Comparison of ENCODE assay signal across 2 cellular contexts in the genomic region with DNA sequence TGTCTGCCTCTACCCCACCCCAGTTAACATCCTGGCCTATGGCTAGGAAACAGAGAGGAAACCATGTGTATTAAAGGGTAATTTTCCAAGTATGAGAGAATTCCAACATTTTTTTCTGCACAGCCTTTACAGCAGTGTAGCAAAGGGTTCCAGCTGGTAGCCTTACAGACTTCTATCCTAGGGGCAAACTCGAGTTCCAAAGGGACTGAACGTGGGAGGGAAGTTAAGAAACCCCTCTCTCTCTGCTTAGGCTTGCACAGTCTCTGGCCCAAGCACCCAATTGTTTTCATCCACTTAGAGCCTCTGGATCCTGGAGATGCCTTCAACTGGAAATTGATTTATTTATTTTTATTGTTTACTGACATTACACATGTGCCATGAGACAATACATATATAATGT.
TF ChIP-seq lines count a peak whose summit lies in the region.

No MANE protein-coding gene starts in this region.

TF ChIP-seq in A549, 52 proteins besides CTCF, POLR2A, EP300 and RAD21 (continued from another document):
- TF ChIP-seq, protein P1, sequence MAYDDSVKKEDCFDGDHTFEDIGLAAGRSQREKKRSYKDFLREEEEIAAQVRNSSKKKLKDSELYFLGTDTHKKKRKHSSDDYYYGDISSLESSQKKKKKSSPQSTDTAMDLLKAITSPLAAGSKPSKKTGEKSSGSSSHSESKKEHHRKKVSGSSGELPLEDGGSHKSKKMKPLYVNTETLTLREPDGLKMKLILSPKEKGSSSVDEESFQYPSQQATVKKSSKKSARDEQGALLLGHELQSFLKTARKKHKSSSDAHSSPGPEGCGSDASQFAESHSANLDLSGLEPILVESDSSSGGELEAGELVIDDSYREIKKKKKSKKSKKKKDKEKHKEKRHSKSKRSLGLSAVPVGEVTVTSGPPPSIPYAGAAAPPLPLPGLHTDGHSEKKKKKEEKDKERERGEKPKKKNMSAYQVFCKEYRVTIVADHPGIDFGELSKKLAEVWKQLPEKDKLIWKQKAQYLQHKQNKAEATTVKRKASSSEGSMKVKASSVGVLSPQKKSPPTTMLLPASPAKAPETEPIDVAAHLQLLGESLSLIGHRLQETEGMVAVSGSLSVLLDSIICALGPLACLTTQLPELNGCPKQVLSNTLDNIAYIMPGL (CRISPR knock-in tag; IDR thresholded peaks at IDR 0.05; ENCODE audit: borderline replicate concordance): no peak
- TF ChIP-seq, protein P2, sequence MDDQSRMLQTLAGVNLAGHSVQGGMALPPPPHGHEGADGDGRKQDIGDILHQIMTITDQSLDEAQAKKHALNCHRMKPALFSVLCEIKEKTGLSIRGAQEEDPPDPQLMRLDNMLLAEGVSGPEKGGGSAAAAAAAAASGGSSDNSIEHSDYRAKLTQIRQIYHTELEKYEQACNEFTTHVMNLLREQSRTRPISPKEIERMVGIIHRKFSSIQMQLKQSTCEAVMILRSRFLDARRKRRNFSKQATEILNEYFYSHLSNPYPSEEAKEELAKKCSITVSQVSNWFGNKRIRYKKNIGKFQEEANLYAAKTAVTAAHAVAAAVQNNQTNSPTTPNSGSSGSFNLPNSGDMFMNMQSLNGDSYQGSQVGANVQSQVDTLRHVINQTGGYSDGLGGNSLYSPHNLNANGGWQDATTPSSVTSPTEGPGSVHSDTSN (IDR thresholded peaks at IDR 0.05): no peak
- TF ChIP-seq NR3C1 (IDR thresholded peaks at IDR 0.05): no peak

TF ChIP-seq in liver, 16 proteins besides CTCF, POLR2A, EP300 and RAD21 (continued from another document):
- TF ChIP-seq, protein P3, sequence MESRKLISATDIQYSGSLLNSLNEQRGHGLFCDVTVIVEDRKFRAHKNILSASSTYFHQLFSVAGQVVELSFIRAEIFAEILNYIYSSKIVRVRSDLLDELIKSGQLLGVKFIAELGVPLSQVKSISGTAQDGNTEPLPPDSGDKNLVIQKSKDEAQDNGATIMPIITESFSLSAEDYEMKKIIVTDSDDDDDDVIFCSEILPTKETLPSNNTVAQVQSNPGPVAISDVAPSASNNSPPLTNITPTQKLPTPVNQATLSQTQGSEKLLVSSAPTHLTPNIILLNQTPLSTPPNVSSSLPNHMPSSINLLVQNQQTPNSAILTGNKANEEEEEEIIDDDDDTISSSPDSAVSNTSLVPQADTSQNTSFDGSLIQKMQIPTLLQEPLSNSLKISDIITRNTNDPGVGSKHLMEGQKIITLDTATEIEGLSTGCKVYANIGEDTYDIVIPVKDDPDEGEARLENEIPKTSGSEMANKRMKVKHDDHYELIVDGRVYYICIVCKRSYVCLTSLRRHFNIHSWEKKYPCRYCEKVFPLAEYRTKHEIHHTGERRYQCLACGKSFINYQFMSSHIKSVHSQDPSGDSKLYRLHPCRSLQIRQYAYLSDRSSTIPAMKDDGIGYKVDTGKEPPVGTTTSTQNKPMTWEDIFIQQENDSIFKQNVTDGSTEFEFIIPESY (IDR thresholded peaks at IDR 0.05): no peak
- TF ChIP-seq JUND (IDR thresholded peaks at IDR 0.05): no peak
- no peak for TF ChIP-seq SP1 (IDR thresholded peaks at IDR 0.05)
- TF ChIP-seq, protein P4, sequence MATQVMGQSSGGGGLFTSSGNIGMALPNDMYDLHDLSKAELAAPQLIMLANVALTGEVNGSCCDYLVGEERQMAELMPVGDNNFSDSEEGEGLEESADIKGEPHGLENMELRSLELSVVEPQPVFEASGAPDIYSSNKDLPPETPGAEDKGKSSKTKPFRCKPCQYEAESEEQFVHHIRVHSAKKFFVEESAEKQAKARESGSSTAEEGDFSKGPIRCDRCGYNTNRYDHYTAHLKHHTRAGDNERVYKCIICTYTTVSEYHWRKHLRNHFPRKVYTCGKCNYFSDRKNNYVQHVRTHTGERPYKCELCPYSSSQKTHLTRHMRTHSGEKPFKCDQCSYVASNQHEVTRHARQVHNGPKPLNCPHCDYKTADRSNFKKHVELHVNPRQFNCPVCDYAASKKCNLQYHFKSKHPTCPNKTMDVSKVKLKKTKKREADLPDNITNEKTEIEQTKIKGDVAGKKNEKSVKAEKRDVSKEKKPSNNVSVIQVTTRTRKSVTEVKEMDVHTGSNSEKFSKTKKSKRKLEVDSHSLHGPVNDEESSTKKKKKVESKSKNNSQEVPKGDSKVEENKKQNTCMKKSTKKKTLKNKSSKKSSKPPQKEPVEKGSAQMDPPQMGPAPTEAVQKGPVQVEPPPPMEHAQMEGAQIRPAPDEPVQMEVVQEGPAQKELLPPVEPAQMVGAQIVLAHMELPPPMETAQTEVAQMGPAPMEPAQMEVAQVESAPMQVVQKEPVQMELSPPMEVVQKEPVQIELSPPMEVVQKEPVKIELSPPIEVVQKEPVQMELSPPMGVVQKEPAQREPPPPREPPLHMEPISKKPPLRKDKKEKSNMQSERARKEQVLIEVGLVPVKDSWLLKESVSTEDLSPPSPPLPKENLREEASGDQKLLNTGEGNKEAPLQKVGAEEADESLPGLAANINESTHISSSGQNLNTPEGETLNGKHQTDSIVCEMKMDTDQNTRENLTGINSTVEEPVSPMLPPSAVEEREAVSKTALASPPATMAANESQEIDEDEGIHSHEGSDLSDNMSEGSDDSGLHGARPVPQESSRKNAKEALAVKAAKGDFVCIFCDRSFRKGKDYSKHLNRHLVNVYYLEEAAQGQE (IDR thresholded peaks at IDR 0.05): no peak
- no peak for TF ChIP-seq FOXA1 (IDR thresholded peaks at IDR 0.05)
- no peak for TF ChIP-seq TAF1 (conservative IDR thresholded peaks at IDR 0.05)
- no peak for TF ChIP-seq EGR1 (IDR thresholded peaks at IDR 0.05; ENCODE audit: low read depth in 2 of 2)
- TF ChIP-seq, protein P5, sequence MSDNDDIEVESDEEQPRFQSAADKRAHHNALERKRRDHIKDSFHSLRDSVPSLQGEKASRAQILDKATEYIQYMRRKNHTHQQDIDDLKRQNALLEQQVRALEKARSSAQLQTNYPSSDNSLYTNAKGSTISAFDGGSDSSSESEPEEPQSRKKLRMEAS (IDR thresholded peaks at IDR 0.05): no peak
